8 cellular contexts compared by ENCODE assay signal in genomic region chr12:66409195-66409871, GRCh38.
DNase-seq lines count a peak whose midpoint lies in the region; ATAC-seq and TF ChIP-seq lines count a peak whose summit lies in the region.

No MANE protein-coding gene starts in this region.

- no peaks in the 10 kb centered on the region for H3K27me3 ChIP-seq in AG04450 (ENCODE audit: control insufficient read depth, insufficient read depth, low read length)
- no peaks in the 10 kb centered on the region for H3K27me3 ChIP-seq in MM.1S (replicated peaks; ENCODE audit: insufficient read depth, low read length)
- no peaks in the 10 kb centered on the region for H3K27me3 ChIP-seq in neuronal stem cell (ENCODE audit: control insufficient read depth in 3 of 3, insufficient read depth in 3 of 3, low read depth in 1 of 3, low read length in 3 of 3)

- CTCF ChIA-PET in AG04450 (lab: Charles Lee), result interaction anchor here (0.6 to 5.3 kb wide), 29 partner anchors 8 to 1057 kb away, joined by 3 to 45 read pairs (median 5); partner anchors contain the start of gene HELB

- no peak overlapping the region for H4K91ac ChIP-seq in neuronal stem cell (ENCODE audit: low read depth, low read length, poor library complexity)

- H2BK120ac ChIP-seq in neuronal stem cell (ENCODE audit: low read depth, low read length), result no peak overlapping the region

- peak; percentile 82 for TF ChIP-seq CTCF in AG04450 (IDR thresholded peaks at IDR 0.05; ENCODE audit: low read depth, low read length)
- TF ChIP-seq CTCF in GM12875 (IDR thresholded peaks at IDR 0.05; ENCODE audit: borderline replicate concordance, insufficient read depth, low read depth, low read length), result peak; percentile 62
- TF ChIP-seq CTCF in MM.1S (IDR thresholded peaks at IDR 0.05; ENCODE audit: low read length), result peak; percentile 76
- TF ChIP-seq CTCF in VCaP (conservative IDR thresholded peaks at IDR 0.05), result peak; percentile 80
- TF ChIP-seq CTCF in epithelial cell of esophagus (IDR thresholded peaks at IDR 0.05; ENCODE audit: insufficient read depth, low read depth, low read length, missing control alignments), result peak; percentile 76

- H3K27ac ChIP-seq in AG04450 (ENCODE audit: low read depth, low read length) (no peak overlapping the region), MM.1S (ENCODE audit: low read length) (no peak overlapping the region), VCaP (no peak overlapping the region), neuronal stem cell (replicated peaks; ENCODE audit: low read length) (no peak overlapping the region)

- H3F3A ChIP-seq in MM.1S (ENCODE audit: insufficient read depth, low read length), result no peaks in the 10 kb centered on the region

- H3K36me3 ChIP-seq in MM.1S (replicated peaks; ENCODE audit: insufficient read depth, low read length), result no peaks in the 10 kb centered on the region
- no peaks in the 10 kb centered on the region for H3K36me3 ChIP-seq in neuronal stem cell (replicated peaks in 1 of 2; ENCODE audit: control insufficient read depth in 2 of 2, insufficient read depth in 2 of 2, low read length in 2 of 2)

- no peak overlapping the region for H3K23ac ChIP-seq in neuronal stem cell (ENCODE audit: low read depth, low read length, poor library complexity)

- H3K4ac ChIP-seq in neuronal stem cell (ENCODE audit: low read length), result no peak overlapping the region

- H2AK5ac ChIP-seq in neuronal stem cell (ENCODE audit: low read depth, low read length), result peak overlapping the region; percentile 65

- no peak for ATAC-seq in GM19455 (IDR thresholded peaks at IDR 0.05; ENCODE audit: unreplicated experiment)

- no peaks in the 10 kb centered on the region for H3K79me2 ChIP-seq in MM.1S (ENCODE audit: low read length)

- DNase-seq in AG04450 (ENCODE audit: low read depth, low spot score) (peak; percentile 61), MM.1S (peak; percentile 50), epithelial cell of esophagus (ENCODE audit: low read depth) (peak; percentile 56), neuronal stem cell (ENCODE audit: low spot score) (peak; percentile 21), NCI-H1436 treated with DMSO at 0.1 percent for 48 hours (lab: John Stamatoyannopoulos, UW) (no peak)

- no peak overlapping the region for H3K4me3 ChIP-seq in AG04450 (ENCODE audit: low read depth, low read length)
- no peak overlapping the region for H3K4me3 ChIP-seq in GM12875 (ENCODE audit: low read depth, low read length)
- no peak overlapping the region for H3K4me3 ChIP-seq in MM.1S (ENCODE audit: low read length)
- H3K4me3 ChIP-seq in epithelial cell of esophagus (ENCODE audit: low read length), result no peak overlapping the region
- no peak overlapping the region for H3K4me3 ChIP-seq in neuronal stem cell (ENCODE audit: low read length in 2 of 2)

- WGBS in neuronal stem cell (ENCODE audit: extremely low coverage in 2 of 2, insufficient read length in 2 of 2, insufficient replicate concordance in 1 of 2), 2 donors, result no CpG with 5 or more reads among the region's 4 CpGs

- H3K79me1 ChIP-seq in neuronal stem cell (ENCODE audit: low read depth, low read length), result no peaks in the 10 kb centered on the region

- H2BK5ac ChIP-seq in neuronal stem cell (ENCODE audit: low read length), result no peak overlapping the region

- no peak overlapping the region for H3K18ac ChIP-seq in neuronal stem cell (ENCODE audit: low read length)

- H3K4me2 ChIP-seq in MM.1S (ENCODE audit: low read depth, low read length), result no peak overlapping the region
- H3K4me2 ChIP-seq in neuronal stem cell (ENCODE audit: insufficient read depth, low read length, poor library complexity, severe bottlenecking), result no peak overlapping the region

- H3K4me1 ChIP-seq in MM.1S (ENCODE audit: low read length), result peaks cover under 1% of the 10 kb centered on the region; the same call in 1 of the 2 replicates
- peaks cover 7 to 9% of the 10 kb centered on the region in 2 donors for H3K4me1 ChIP-seq in neuronal stem cell (ENCODE audit: control insufficient read depth in 2 of 2, insufficient read depth in 1 of 2, low read depth in 1 of 2, low read length in 2 of 2)

- no peak overlapping the region for H2BK12ac ChIP-seq in neuronal stem cell (ENCODE audit: low read length)

- H3K14ac ChIP-seq in neuronal stem cell (ENCODE audit: low read length), result no peak overlapping the region

- POLR2A ChIA-PET in AG04450 (lab: Yijun Ruan, JAX), result interaction anchor here (1.6 kb wide), 1 partner anchor 240 kb away, joined by 10 read pairs; the partner anchor contains the start of gene TMBIM4

- no peaks in the 10 kb centered on the region for H3K9me2 ChIP-seq in MM.1S (replicated peaks; ENCODE audit: insufficient read depth, low read length)

- H2AFZ ChIP-seq in MM.1S (ENCODE audit: low read length) (no peak overlapping the region), neuronal stem cell (ENCODE audit: low read length) (no peak overlapping the region)

- H2BK15ac ChIP-seq in neuronal stem cell (ENCODE audit: low read length), result no peak overlapping the region

- peak overlapping the region; percentile 21 for H4K8ac ChIP-seq in neuronal stem cell (ENCODE audit: low read depth, low read length)

- H4K20me1 ChIP-seq in MM.1S (ENCODE audit: insufficient read depth, low read length), result no peaks in the 10 kb centered on the region

- no peak overlapping the region for H3K9ac ChIP-seq in MM.1S (ENCODE audit: low read length)
- peak overlapping the region; percentile 30 for H3K9ac ChIP-seq in neuronal stem cell (ENCODE audit: low read depth, low read length, poor library complexity)

- no peaks in the 10 kb centered on the region for H3K9me3 ChIP-seq in AG04450 (ENCODE audit: control insufficient read depth, insufficient read depth, low read length)
- no peaks in the 10 kb centered on the region for H3K9me3 ChIP-seq in MM.1S (replicated peaks; ENCODE audit: insufficient read depth, low read length)
- no peaks in the 10 kb centered on the region for H3K9me3 ChIP-seq in neuronal stem cell (replicated peaks in 1 of 2; ENCODE audit: control insufficient read depth in 2 of 2, insufficient read depth in 1 of 2, low read depth in 1 of 2, low read length in 2 of 2)
